12 cellular contexts compared by ENCODE assay signal in the genomic region with DNA sequence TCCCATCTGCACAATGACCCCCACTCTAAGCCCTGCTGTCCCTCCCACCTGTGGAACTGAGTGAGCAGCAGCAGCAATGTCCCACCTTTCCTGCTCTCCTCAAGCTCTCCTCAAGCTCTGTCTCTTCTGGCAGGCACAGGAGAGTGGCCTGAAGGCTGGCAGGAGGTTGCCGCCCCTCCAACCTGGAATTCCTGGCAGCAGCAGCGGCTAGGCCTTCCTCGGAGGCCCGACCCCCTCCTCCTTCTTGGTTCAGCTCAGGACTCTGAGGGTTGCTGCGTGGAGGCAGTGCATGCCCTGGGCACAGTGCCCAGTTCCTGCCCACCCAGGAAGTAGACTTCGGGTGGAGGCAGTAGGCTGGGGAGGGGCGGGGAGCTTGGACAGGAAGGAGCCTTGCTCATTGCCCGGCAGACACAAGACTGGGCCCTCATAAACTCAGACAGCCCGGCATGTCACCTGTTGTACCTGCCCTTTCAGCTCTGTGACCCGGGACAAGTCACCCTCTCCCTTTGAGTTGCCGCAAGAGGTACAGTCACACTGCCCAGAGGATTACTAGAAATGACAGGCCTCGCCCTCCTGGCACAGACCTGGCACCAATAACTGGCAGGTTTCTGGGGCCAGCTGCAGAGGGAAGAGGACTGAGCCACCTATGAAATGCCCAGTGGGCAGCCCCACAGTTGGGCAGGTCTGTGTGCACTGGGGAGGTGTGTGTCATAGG. TPM values are rescaled to one million over a fixed set of nuclear protein-coding genes. Genes with fewer than 3 reads are reported as not detected.
DNase-seq lines count a peak whose midpoint lies in the region; ATAC-seq and TF ChIP-seq lines count a peak whose summit lies in the region.
"Had no signal": no experiment of that assay in that cellular context is flagged by ENCODE, and none has a peak within 500 bp of the region (broad histone marks: within the 10 kb centered on the region; RNA-seq: fewer than 3 reads in every experiment).

No MANE protein-coding gene starts in this region.

- WGBS in spleen, 5 donors, result 28 to 53% (median 42%) methylated on average over 12 of the region's 12 CpGs

- H3K4me3 Mint-ChIP-seq in activated T-helper 1 cell treated with anti-CD3 and anti-CD28 coated beads, Interleukin-12 subunit alpha, Interleukin-12 subunit beta, Interleukin-2, Interleukin-4 antibody, amounts not matched to agents 30 ng/mL and 10 ng/mL and 1 ng/mL, durations not matched to agents 14 hours and 24 hours and 36 hours, result no peak overlapping the region

- H3K36me3 Mint-ChIP-seq in activated T-helper 1 cell treated with anti-CD3 and anti-CD28 coated beads, Interleukin-12 subunit alpha, Interleukin-12 subunit beta, Interleukin-2, Interleukin-4 antibody, amounts not matched to agents 30 ng/mL and 10 ng/mL and 1 ng/mL, durations not matched to agents 14 hours and 24 hours and 36 hours (ENCODE audit: low read depth), result peaks cover 3% of the 10 kb centered on the region

- no peaks in the 10 kb centered on the region for H3K27me3 Mint-ChIP-seq in activated T-helper 1 cell treated with anti-CD3 and anti-CD28 coated beads, Interleukin-12 subunit alpha, Interleukin-12 subunit beta, Interleukin-2, Interleukin-4 antibody, amounts not matched to agents 30 ng/mL and 10 ng/mL and 1 ng/mL, durations not matched to agents 14 hours and 24 hours and 36 hours (ENCODE audit: insufficient read depth)

- no peaks in the 10 kb centered on the region for H3K79me2 ChIP-seq in OCI-LY7 (ENCODE audit: insufficient read depth, low read depth, low read length)

- intact Hi-C loops in activated T-helper 1 cell treated with anti-CD3 and anti-CD28 coated beads, Interleukin-12 subunit alpha, Interleukin-12 subunit beta, Interleukin-2, Interleukin-4 antibody, amounts not matched to agents 30 ng/mL and 10 ng/mL and 1 ng/mL, durations not matched to agents 14 hours and 24 hours and 36 hours (cut with micrococcal nuclease), result loop anchor here (5.0 to 10.0 kb wide), 3 partner anchors 216 to 1132 kb away; partner anchors contain the start of genes DDX24, IFI27L1 and PPP4R4
- intact Hi-C loops in spleen (cut with DNase I; ENCODE audit: low total_unique reads) (no loop called here), OCI-LY7 (cut with micrococcal nuclease; ENCODE audit: unreplicated experiment) (no loop called here)

- H3K9me3 ChIP-seq in spleen, result no peaks in the 10 kb centered on the region
- H3K9me3 ChIP-seq in OCI-LY7 (ENCODE audit: low read length), result no peaks in the 10 kb centered on the region

- no peak overlapping the region for H3K4me2 ChIP-seq in OCI-LY7 (ENCODE audit: low read length)

- H3K27ac Mint-ChIP-seq in activated T-helper 1 cell treated with anti-CD3 and anti-CD28 coated beads, Interleukin-12 subunit alpha, Interleukin-12 subunit beta, Interleukin-2, Interleukin-4 antibody, amounts not matched to agents 30 ng/mL and 10 ng/mL and 1 ng/mL, durations not matched to agents 14 hours and 24 hours and 36 hours, result peak overlapping the region; percentile 10

- peaks cover 46% of the 10 kb centered on the region for H3K4me1 Mint-ChIP-seq in activated T-helper 1 cell treated with anti-CD3 and anti-CD28 coated beads, Interleukin-12 subunit alpha, Interleukin-12 subunit beta, Interleukin-2, Interleukin-4 antibody, amounts not matched to agents 30 ng/mL and 10 ng/mL and 1 ng/mL, durations not matched to agents 14 hours and 24 hours and 36 hours (ENCODE audit: low read depth)

- POLR2A ChIA-PET in OCI-LY7 (lab: Charles Lee), result no interaction called here

- no TSS peak for BruUV-seq in OCI-LY7 (replicated peaks; lab: Mats Ljungman, UMichigan)

- H3K36me3 ChIP-seq in spleen (peaks cover 0 to 2% (median 0%) of the 10 kb centered on the region in 6 donors), OCI-LY7 (ENCODE audit: insufficient read depth, low read length) (no peaks in the 10 kb centered on the region)

- H4K20me1 ChIP-seq in OCI-LY7 (ENCODE audit: insufficient read depth, low read length), result no peaks in the 10 kb centered on the region

- CTCF ChIA-PET in OCI-LY7 (lab: Charles Lee; ENCODE audit: unreplicated experiment), result no interaction called here

- peaks cover 0 to 7% (median 0%) of the 10 kb centered on the region in 7 donors for H3K27me3 ChIP-seq in spleen (replicated peaks in 1 of 7)

- peak in 1 of 3 donors; percentile 43 for TF ChIP-seq POLR2A in spleen (IDR thresholded peaks at IDR 0.05)

- no peaks in the 10 kb centered on the region for H3K9me2 ChIP-seq in OCI-LY7 (ENCODE audit: insufficient read depth, low read length)

- no peak overlapping the region for H2AFZ ChIP-seq in OCI-LY7 (ENCODE audit: low read length)

- H3K4me3 ChIP-seq in spleen, result peak overlapping the region in 7 of 8 donors; percentile 17 to 65 (median 31)
- no peak overlapping the region for H3K4me3 ChIP-seq in OCI-LY7 (ENCODE audit: low read depth, low read length, poor library complexity, severe bottlenecking)

- H3K9me3 Mint-ChIP-seq in activated T-helper 1 cell treated with anti-CD3 and anti-CD28 coated beads, Interleukin-12 subunit alpha, Interleukin-12 subunit beta, Interleukin-2, Interleukin-4 antibody, amounts not matched to agents 30 ng/mL and 10 ng/mL and 1 ng/mL, durations not matched to agents 14 hours and 24 hours and 36 hours, result no peaks in the 10 kb centered on the region

- peak overlapping the region in 7 of 8 donors; percentile 77 to 97 (median 86) for H3K27ac ChIP-seq in spleen
- H3K27ac ChIP-seq in OCI-LY7 (ENCODE audit: low read depth, low read length, poor library complexity, severe bottlenecking), result no peak overlapping the region
- H3K27ac ChIP-seq: 22Rv1 had no signal

- TF ChIP-seq CTCF in spleen (IDR thresholded peaks at IDR 0.05 in 8 of 11, conservative IDR thresholded peaks at IDR 0.05 in 3 of 11) (no peak), OCI-LY7 (conservative IDR thresholded peaks at IDR 0.05; ENCODE audit: low read length) (no peak)

- ATAC-seq in activated CD4-positive, CD25-positive, alpha-beta regulatory T cell treated with anti-CD3 and anti-CD28 coated beads, Interleukin-2, amount 50 U/mL, for 24 hours, result no peak
- ATAC-seq in HG03378 (IDR thresholded peaks at IDR 0.05; ENCODE audit: unreplicated experiment), result no peak

- DNase-seq in NCI-H1092 treated with DMSO at 0.1 percent for 48 hours (lab: John Stamatoyannopoulos, UW) (peak; percentile 10), NCI-H1092 (lab: John Stamatoyannopoulos, UW) (no peak), islet precursor cell (peak; percentile 66), spleen (peak; percentile 94), OCI-LY7 (ENCODE audit: low spot score) (no peak)
- DNase-seq in activated T-helper 1 cell treated with anti-CD3 and anti-CD28 coated beads, Interleukin-12 subunit alpha, Interleukin-12 subunit beta, Interleukin-2, Interleukin-4 antibody, amounts not matched to agents 30 ng/mL and 10 ng/mL and 1 ng/mL, durations not matched to agents 14 hours and 24 hours and 36 hours (ENCODE audit: low spot score), result no peak
- DNase-seq: NCI-H1417 had no signal

- peaks cover 0 to 88% (median 18%) of the 10 kb centered on the region in 6 donors for H3K4me1 ChIP-seq in spleen
- H3K4me1 ChIP-seq in OCI-LY7 (ENCODE audit: insufficient read depth, low read length, poor library complexity, severe bottlenecking), result no peaks in the 10 kb centered on the region

RNA-seq across cellular contexts. Expression of gene SERPINA1, which starts 2.1 kb away (rescaled TPM):
- total RNA-seq in activated T-helper 1 cell treated with anti-CD3 and anti-CD28 coated beads, Interleukin-12 subunit alpha, Interleukin-12 subunit beta, Interleukin-2, Interleukin-4 antibody, amounts not matched to agents 30 ng/mL and 10 ng/mL and 1 ng/mL, durations not matched to agents 14 hours and 24 hours and 36 hours, result 0.12 TPM in 1 of 2 replicates, not detected in the other
- total RNA-seq in spleen, result 100 to 1,000 TPM; 167 to 701 (median 241) TPM
- polyA plus RNA-seq in spleen, result 10 to 100 TPM; 28.4 to 60.7 (median 43.8) TPM
- not detected in 2 replicates for total RNA-seq in OCI-LY7 (2014; rRNA removed; shearing (Covaris generic))
- not detected in 2 replicates for total RNA-seq in OCI-LY7 (2022)

RNA-seq across cellular contexts. Expression of gene SERPINA2, which starts 24.0 kb away (rescaled TPM):
- not detected in 2 replicates for total RNA-seq in activated T-helper 1 cell treated with anti-CD3 and anti-CD28 coated beads, Interleukin-12 subunit alpha, Interleukin-12 subunit beta, Interleukin-2, Interleukin-4 antibody, amounts not matched to agents 30 ng/mL and 10 ng/mL and 1 ng/mL, durations not matched to agents 14 hours and 24 hours and 36 hours
- total RNA-seq in spleen (not detected), OCI-LY7 (2022) (not detected in 2 replicates)
- polyA plus RNA-seq in spleen, result not detected
- not detected in 2 replicates for total RNA-seq in OCI-LY7 (2014; rRNA removed; shearing (Covaris generic))
- total RNA-seq: chondrocyte, kidney epithelial cell had no signal

Comparison
In these comparisons a context has a peak if more than half of its experiments do, and no peak if none do; other contexts are left out.
1. DNase-seq: peak in NCI-H1092 treated with DMSO at 0.1 percent for 48 hours (single experiment), islet precursor cell (single experiment) and spleen (single experiment); none in NCI-H1092 (single experiment), activated T-helper 1 cell treated with anti-CD3 and anti-CD28 coated beads, Interleukin-12 subunit alpha, Interleukin-12 subunit beta, Interleukin-2, Interleukin-4 antibody, amounts not matched to agents 30 ng/mL and 10 ng/mL and 1 ng/mL, durations not matched to agents 14 hours and 24 hours and 36 hours (single experiment) and OCI-LY7 (single experiment).
2. RNA of gene SERPINA1, which starts 2.1 kb away (total RNA-seq): 167 to 701 TPM in spleen; 0.12 TPM in activated T-helper 1 cell treated with anti-CD3 and anti-CD28 coated beads, Interleukin-12 subunit alpha, Interleukin-12 subunit beta, Interleukin-2, Interleukin-4 antibody, amounts not matched to agents 30 ng/mL and 10 ng/mL and 1 ng/mL, durations not matched to agents 14 hours and 24 hours and 36 hours and not detected in OCI-LY7; every median in the first group is over 100 times any median in the second.